In the genomic region with DNA sequence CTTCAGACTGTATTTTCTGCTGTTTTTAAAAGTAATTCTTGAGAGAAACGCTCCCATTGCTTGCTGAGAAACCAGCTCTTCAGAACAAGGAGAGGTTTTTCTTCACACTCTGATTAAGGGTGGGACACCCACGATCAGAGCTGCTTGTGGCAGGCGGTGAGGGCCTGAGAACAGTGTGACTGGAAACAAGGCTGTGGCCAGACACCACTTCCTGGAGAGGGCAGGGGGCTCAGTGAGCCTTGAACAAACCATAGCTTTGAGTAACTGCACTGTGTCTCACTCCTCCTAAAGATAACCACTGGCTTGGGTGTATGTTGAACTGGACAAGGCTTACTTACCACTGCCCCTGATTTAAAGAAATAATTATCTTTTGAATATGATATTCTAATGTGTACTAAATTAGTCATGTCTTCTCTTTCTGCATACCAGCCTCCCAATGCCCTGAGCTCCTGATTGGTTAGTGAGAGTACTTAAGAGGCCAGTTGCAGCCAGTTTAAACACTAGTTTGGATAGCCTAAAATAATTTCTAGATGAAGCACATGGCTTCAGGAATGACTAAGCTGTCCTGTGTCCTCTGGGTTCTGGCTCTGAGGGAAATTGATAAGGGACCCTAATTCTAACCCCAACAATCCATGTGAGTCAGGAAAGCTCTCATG, we compare ENCODE assay signal across 8 cellular contexts. TPM values are rescaled to one million over a fixed set of nuclear protein-coding genes. Genes with fewer than 3 reads are reported as not detected.
DNase-seq lines count a peak whose midpoint lies in the region; ATAC-seq and TF ChIP-seq lines count a peak whose summit lies in the region.

No MANE protein-coding gene starts in this region.

- H3K9me3 Mint-ChIP-seq in central memory CD8-positive, alpha-beta T cell: no peaks in the 10 kb centered on the region

- DNase-seq in DND-41 (peak; percentile 70), transverse colon (peak; percentile 22), middle frontal gyrus (ENCODE audit: extremely low spot score, low spot score) (no peak), NCI-H345 treated with DMSO at 0.1 percent for 48 hours (lab: John Stamatoyannopoulos, UW; ENCODE audit: unreplicated experiment) (no peak), NCI-H1436 treated with DMSO at 0.1 percent for 48 hours (lab: John Stamatoyannopoulos, UW) (no peak)
- peak in 1 of 2 donors; percentile 54 for DNase-seq in central memory CD8-positive, alpha-beta T cell (ENCODE audit: low spot score in 2 of 2)

- H3K9ac ChIP-seq in DND-41 (ENCODE audit: low read depth, low read length): no peak overlapping the region

- in situ Hi-C loops in transverse colon (cut with MboI; ENCODE audit: low pct_ligation_motif_present in 1 of 4, low pct_unique_long_range_greater_than_20kb in 1 of 4, low sequenced_read_pairs in 3 of 4): no loop called here

- no peak overlapping the region for H2AFZ ChIP-seq in DND-41 (ENCODE audit: low read depth, low read length)

- no peaks in the 10 kb centered on the region for H3K79me2 ChIP-seq in DND-41 (ENCODE audit: insufficient read depth, low read length)

- H3K4me3 Mint-ChIP-seq in central memory CD8-positive, alpha-beta T cell: peak overlapping the region; percentile 28

- no peaks in the 10 kb centered on the region for H3K27me3 Mint-ChIP-seq in central memory CD8-positive, alpha-beta T cell

- TF ChIP-seq EP300 in transverse colon (IDR thresholded peaks at IDR 0.05; ENCODE audit: low read depth): no peak

- ATAC-seq in DND-41 (ENCODE audit: insufficient read depth, low read depth) (peak; percentile 98), GM21576 (IDR thresholded peaks at IDR 0.05; ENCODE audit: unreplicated experiment) (peak; percentile 73)
- peak; percentile 96 for ATAC-seq in central memory CD8-positive, alpha-beta T cell (replicated peaks; ENCODE audit: extremely low read depth, poor library complexity, severe bottlenecking)

- H3K36me3 Mint-ChIP-seq in central memory CD8-positive, alpha-beta T cell (ENCODE audit: insufficient read depth): peaks cover 13% of the 10 kb centered on the region

- no peak overlapping the region for H3K4me2 ChIP-seq in DND-41 (ENCODE audit: insufficient read depth, low read length)

- peaks cover 30% of the 10 kb centered on the region for H3K4me1 Mint-ChIP-seq in central memory CD8-positive, alpha-beta T cell

- H3K27me3 ChIP-seq in DND-41 (ENCODE audit: insufficient read depth, low read length, poor library complexity): no peaks in the 10 kb centered on the region
- no peaks in the 10 kb centered on the region for H3K27me3 ChIP-seq in transverse colon

- 56% methylated on average over 3 of the region's 3 CpGs; no CpG with 5 or more reads in 1 of the 2 donors for WGBS in transverse colon (ENCODE audit: low coverage in 1 of 2), 2 donors

- TF ChIP-seq CTCF in DND-41 (IDR thresholded peaks at IDR 0.05; ENCODE audit: borderline replicate concordance, extremely low read depth, low read length, poor library complexity, severe bottlenecking) (no peak), transverse colon (IDR thresholded peaks at IDR 0.05) (no peak)

- H3K27ac Mint-ChIP-seq in central memory CD8-positive, alpha-beta T cell (ENCODE audit: low read depth): peak overlapping the region; percentile 41

- peaks cover 24% of the 10 kb centered on the region for H3K36me3 ChIP-seq in DND-41 (ENCODE audit: insufficient read depth, low read length)
- peaks cover 8% of the 10 kb centered on the region; the same call in 1 of the 2 replicates for H3K36me3 ChIP-seq in KOPT-K1 (ENCODE audit: insufficient read depth, low read length)
- no peaks in the 10 kb centered on the region for H3K36me3 ChIP-seq in transverse colon

- H4K20me1 ChIP-seq in DND-41 (ENCODE audit: insufficient read depth, low read length): no peaks in the 10 kb centered on the region

- no peak overlapping the region for H3K27ac ChIP-seq in DND-41 (ENCODE audit: low read length)
- peak overlapping the region; percentile 53 for H3K27ac ChIP-seq in KOPT-K1 (ENCODE audit: low read depth, low read length, poor library complexity, severe bottlenecking)
- H3K27ac ChIP-seq in transverse colon: no peak overlapping the region

- no peaks in the 10 kb centered on the region for H3K9me3 ChIP-seq in DND-41 (ENCODE audit: insufficient read depth, low read length, severe bottlenecking)
- peaks cover 29% of the 10 kb centered on the region for H3K9me3 ChIP-seq in KOPT-K1 (ENCODE audit: insufficient read depth, low read length, poor library complexity, severe bottlenecking)
- no peaks in the 10 kb centered on the region for H3K9me3 ChIP-seq in transverse colon

- TF ChIP-seq POLR2A in transverse colon (IDR thresholded peaks at IDR 0.05): no peak

- intact Hi-C loops in transverse colon (cut with DNase I; ENCODE audit: low total_unique reads): no loop called here

- H3K4me1 ChIP-seq in DND-41 (ENCODE audit: insufficient read depth, low read length) (peaks cover 6% of the 10 kb centered on the region; the same call in 1 of the 2 replicates), transverse colon (no peaks in the 10 kb centered on the region)

- H3K4me3 ChIP-seq in DND-41 (ENCODE audit: low read depth in 1 of 2, low read length in 2 of 2): no peak overlapping the region
- no peak overlapping the region for H3K4me3 ChIP-seq in transverse colon

RNA-seq across cellular contexts. Expression of a gene that starts 3.7 kb away (rescaled TPM):
- total RNA-seq in transverse colon: under 1 TPM in 2 of 4 donors, not detected in 2; 0.41 to 0.79 TPM

RNA-seq across cellular contexts. Expression of a gene that starts 31.5 kb away (rescaled TPM):
- 1 to 10 TPM in 3 of 4 donors, under 1 TPM in 1; 1.00 to 6.7 (median 4.3) TPM for total RNA-seq in transverse colon

Comparison
In these comparisons a context has a peak if more than half of its experiments do, and no peak if none do; other contexts are left out.
1. DNase-seq: peak in DND-41 (single experiment) and transverse colon (single experiment); none in middle frontal gyrus (single experiment), NCI-H345 treated with DMSO at 0.1 percent for 48 hours (single experiment) and NCI-H1436 treated with DMSO at 0.1 percent for 48 hours (single experiment).
2. Peak in every context shown above with its lines, with median percentiles within 50 percentile points of each other: ATAC-seq.